ENCODE assay signal across 8 cellular contexts in genomic region chr6:29748391-29749352, GRCh38. TPM values are rescaled to one million over a fixed set of nuclear protein-coding genes. Genes with fewer than 3 reads are reported as not detected.
A peak's percentile ranks its signal among the peaks of the same experiment; 100 is the strongest.
DNase-seq lines count a peak whose midpoint lies in the region; ATAC-seq and TF ChIP-seq lines count a peak whose summit lies in the region.

No MANE protein-coding gene starts in this region.

- TF ChIP-seq POLR2A in gastroesophageal sphincter (IDR thresholded peaks at IDR 0.05) = peak; percentile 27 to 38

- ATAC-seq in GM19438 (IDR thresholded peaks at IDR 0.05; ENCODE audit: low read depth, unreplicated experiment) = peak; percentile 60
- peak; percentile 88 for ATAC-seq in gastroesophageal sphincter

- H3K9me3 ChIP-seq in gastroesophageal sphincter = no peaks in the 10 kb centered on the region

- TF ChIP-seq CTCF in gastroesophageal sphincter (IDR thresholded peaks at IDR 0.05) = peak in 2 of 4 experiments; percentile 11 to 12

- WGBS in gastroesophageal sphincter (ENCODE audit: low coverage in 1 of 2), 2 donors = 0% methylated on average over 6 to 7 of the region's 65 CpGs

- peak overlapping the region; percentile 22 to 88 (median 84) for H3K27ac ChIP-seq in gastroesophageal sphincter
- peak overlapping the region; percentile 35 for H3K27ac ChIP-seq in substantia nigra (ENCODE audit: low read depth, low read length, poor library complexity, severe bottlenecking)

- peak overlapping the region; percentile 48 to 83 for H3K4me3 ChIP-seq in gastroesophageal sphincter

- peaks cover 0 to 43% (median 20%) of the 10 kb centered on the region in 3 donors for H3K4me1 ChIP-seq in gastroesophageal sphincter

- no peaks in the 10 kb centered on the region for H3K27me3 ChIP-seq in gastroesophageal sphincter

- TF ChIP-seq EP300 in gastroesophageal sphincter (IDR thresholded peaks at IDR 0.05) = no peak

- peak; percentile 67 for DNase-seq in CMK (ENCODE audit: low read depth)
- DNase-seq in HPDE6-E6E7 (ENCODE audit: extremely low spot score) = peak; percentile 95
- peak; percentile 68 for DNase-seq in RPMI8226
- peak; percentile 53 to 77 (median 64) for DNase-seq in activated naive CD4-positive, alpha-beta T cell (lab: John Stamatoyannopoulos, UW)
- DNase-seq in nucleus accumbens (lab: John Stamatoyannopoulos, UW) = peak; percentile 21 to 93 (median 74)
- DNase-seq in substantia nigra (lab: John Stamatoyannopoulos, UW) = peak; percentile 17 to 93 (median 72)

- H3K36me3 ChIP-seq in gastroesophageal sphincter = peaks cover 0 to 12% of the 10 kb centered on the region in 2 donors

RNA-seq across cellular contexts. Expression of gene HLA-F, which starts 25.4 kb away (rescaled TPM):
- 10 to 100 TPM; 39.2 to 73.0 (median 46.4) TPM for total RNA-seq in gastroesophageal sphincter

Comparison
In these comparisons a context has a peak if more than half of its experiments do, and no peak if none do; other contexts are left out.
1. Peak in every context shown above with its lines: DNase-seq, ATAC-seq, H3K4me3 ChIP-seq and H3K27ac ChIP-seq.